19 cellular contexts compared by ENCODE assay signal in the genomic region with DNA sequence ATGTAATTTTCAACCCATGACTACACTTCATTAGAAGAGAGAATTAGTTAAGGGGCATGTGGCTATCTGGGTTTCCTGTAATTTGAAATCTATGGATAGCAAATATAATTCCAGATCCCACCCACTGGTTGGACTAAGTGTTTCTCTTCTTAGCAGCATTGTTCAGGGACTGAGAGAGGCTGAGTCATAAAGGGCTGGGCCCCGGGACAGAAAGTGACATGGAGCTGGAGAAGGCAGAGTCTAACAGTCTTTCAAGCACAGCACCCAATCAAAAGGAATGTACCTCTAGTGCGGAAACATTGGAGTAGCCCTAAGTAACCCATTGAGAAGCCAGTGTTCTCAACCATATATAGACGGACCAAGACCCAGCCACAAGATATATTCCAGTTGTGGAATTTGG.
DNase-seq lines count a peak whose midpoint lies in the region; ATAC-seq and TF ChIP-seq lines count a peak whose summit lies in the region.
"Had no signal": no experiment of that assay in that cellular context is flagged by ENCODE, and none has a peak within 500 bp of the region (broad histone marks: within the 10 kb centered on the region; RNA-seq: fewer than 3 reads in every experiment).

No MANE protein-coding gene starts in this region.

- H3K27me3 ChIP-seq in RWPE2 (ENCODE audit: insufficient read depth, poor library complexity, severe bottlenecking): peaks cover 30% of the 10 kb centered on the region

- no peak overlapping the region for H3K27ac ChIP-seq in RWPE2 (ENCODE audit: poor library complexity, severe bottlenecking)
- H3K27ac ChIP-seq: A549 had no signal

- DNase-seq in HT1080 (ENCODE audit: low read depth): peak; percentile 7
- no peak for DNase-seq in RWPE2 (ENCODE audit: low spot score)
- peak; percentile 32 for DNase-seq in foreskin melanocyte
- DNase-seq: 8988T; C1 segment of cervical spinal cord; Calu3; CD4-positive, alpha-beta memory T cell; COR-L47; DMS53; DMS79 treated with DMSO at 0.1 percent for 48 hours; GF-D8; GOT3; HFFc6 had no signal

- no peaks in the 10 kb centered on the region for H3K36me3 ChIP-seq in RWPE2 (ENCODE audit: low read depth)
- H3K36me3 ChIP-seq: HAP-1 had no signal

- H3K9me3 ChIP-seq in RWPE2 (ENCODE audit: severe bottlenecking): no peaks in the 10 kb centered on the region
- H3K9me3 ChIP-seq: A549, HAP-1 had no signal

- H3K4me3 ChIP-seq in RWPE2 (ENCODE audit: severe bottlenecking): no peak overlapping the region
- H3K4me3 ChIP-seq: A549, HAP-1 had no signal

- no peaks in the 10 kb centered on the region for H3K4me1 ChIP-seq in RWPE2 (ENCODE audit: insufficient read depth, poor library complexity, severe bottlenecking)
- H3K4me1 ChIP-seq: A549, HAP-1 had no signal

- no peak for TF ChIP-seq CTCF in RWPE2 (IDR thresholded peaks at IDR 0.05; ENCODE audit: poor library complexity, severe bottlenecking)

- peak; percentile 35; the same call in 1 of the 3 replicates for ATAC-seq in RWPE2 (ENCODE audit: low read depth)
- no peak for ATAC-seq in HG03439 (IDR thresholded peaks at IDR 0.05; ENCODE audit: unreplicated experiment)
- no peak for ATAC-seq in HG03354 (IDR thresholded peaks at IDR 0.05; ENCODE audit: poor library complexity, severe bottlenecking, unreplicated experiment)
- ATAC-seq in GM21381 (IDR thresholded peaks at IDR 0.05; ENCODE audit: unreplicated experiment): no peak
- no peak for ATAC-seq in HG02678 (IDR thresholded peaks at IDR 0.05; ENCODE audit: unreplicated experiment)
- ATAC-seq: A549 had no signal
